In genomic region chr6:108835218-108835850, GRCh38 we compare ENCODE assay signal across 8 cellular contexts. TPM values are rescaled to one million over a fixed set of nuclear protein-coding genes. Genes with fewer than 3 reads are reported as not detected.
DNase-seq lines count a peak whose midpoint lies in the region; ATAC-seq, FAIRE-seq and TF ChIP-seq lines count a peak whose summit lies in the region.
"Had no signal": no experiment of that assay in that cellular context is flagged by ENCODE, and none has a peak within 500 bp of the region (broad histone marks: within the 10 kb centered on the region; RNA-seq: fewer than 3 reads in every experiment).

No MANE protein-coding gene starts in this region.

- H3K9me3 Mint-ChIP-seq in WTC11: no peaks in the 10 kb centered on the region
- H3K9me3 Mint-ChIP-seq: stimulated activated naive CD8-positive, alpha-beta T cell treated with anti-CD3 and anti-CD28 coated beads, Interleukin-15, Interleukin-2, amounts not matched to agents 100 ng/mL and 50 ng/mL, for 24 hours had no signal

- DNase-seq in GM12891 (ENCODE audit: insufficient read length, low spot score) (peak; percentile 66), NCI-H2196 (lab: John Stamatoyannopoulos, UW; ENCODE audit: unreplicated experiment) (peak; percentile 75), WTC11 (ENCODE audit: low spot score) (peak; percentile 89), breast epithelium (ENCODE audit: low spot score in 2 of 2) (peak; percentile 83 to 84), keratinocyte (ENCODE audit: low read depth, low spot score) (peak; percentile 56)
- DNase-seq in stimulated activated CD4-positive, alpha-beta T cell treated with anti-CD3 and anti-CD28 coated beads, Interleukin-1b, Interleukin-23, amount 100 ng/mL, for 24 hours (ENCODE audit: low read depth in 4 of 4, low spot score in 1 of 4): peak; percentile 74 to 76 (median 74)

- peaks cover 26% of the 10 kb centered on the region for H3K4me1 Mint-ChIP-seq in WTC11

- no peaks in the 10 kb centered on the region for H3K79me2 ChIP-seq in keratinocyte (ENCODE audit: control insufficient read depth, insufficient read depth, low read length)

- intact Hi-C loops in breast epithelium (cut with DNase I; ENCODE audit: low total_unique reads): no loop called here

- ATAC-seq in HG02973 (IDR thresholded peaks at IDR 0.05; ENCODE audit: unreplicated experiment) (peak; percentile 74), WTC11 (peak; percentile 64)

- no peaks in the 10 kb centered on the region for H3K36me3 ChIP-seq in breast epithelium
- H3K36me3 ChIP-seq in keratinocyte (ENCODE audit: control insufficient read depth in 2 of 2, extremely low read depth in 1 of 2, insufficient read depth in 2 of 2, low read length in 2 of 2): no peaks in the 10 kb centered on the region

- FAIRE-seq in GM12891 (lab: Jason Lieb, UNC) (peak; percentile 89), keratinocyte (lab: Jason Lieb, UNC) (peak; percentile 86)

- no peaks in the 10 kb centered on the region for H4K20me1 ChIP-seq in keratinocyte (ENCODE audit: control insufficient read depth, extremely low read depth, insufficient read depth, low read length)

- H3K4me1 ChIP-seq in breast epithelium: peaks cover 0 to 2% of the 10 kb centered on the region in 2 donors
- H3K4me1 ChIP-seq in keratinocyte (ENCODE audit: control insufficient read depth, extremely low read depth, insufficient read depth, low read length): peaks cover 5% of the 10 kb centered on the region

- no peak overlapping the region for H3K27ac ChIP-seq in breast epithelium
- H3K27ac ChIP-seq in keratinocyte (ENCODE audit: control insufficient read depth, insufficient read depth, low read length): no peak overlapping the region

- H2AFZ ChIP-seq in keratinocyte (ENCODE audit: control insufficient read depth, low read length): no peak overlapping the region

- dilution Hi-C loops in keratinocyte (cut with MboI; ENCODE audit: extremely low pct_ligation_motif_present, low sequenced_read_pairs): no loop called here

- peak; percentile 99 for TF ChIP-seq CTCF in WTC11 (IDR thresholded peaks at IDR 0.05)
- TF ChIP-seq CTCF in breast epithelium (IDR thresholded peaks at IDR 0.05): peak; percentile 94 to 97 (median 95)
- TF ChIP-seq CTCF in keratinocyte (optimal IDR thresholded peaks at IDR 0.05 in 1 of 3, IDR thresholded peaks at IDR 0.05 in 1 of 3, conservative IDR thresholded peaks at IDR 0.05 in 1 of 3; ENCODE audit: extremely low read depth in 1 of 3, insufficient read depth in 2 of 3, low read length in 3 of 3): peak; percentile 89 to 99 (median 90)

- CTCF ChIA-PET in WTC11 (lab: Charles Lee): interaction anchor here (1.1 to 1.5 kb wide), 3 partner anchors 57 to 293 kb away, joined by 4 to 13 read pairs (median 5); no protein-coding TSS in a partner anchor

- POLR2A ChIA-PET in WTC11 (lab: Charles Lee): no interaction called here

- H3K36me3 Mint-ChIP-seq in WTC11: no peaks in the 10 kb centered on the region

- H3K4me3 ChIP-seq in breast epithelium: no peak overlapping the region
- H3K4me3 ChIP-seq in keratinocyte (ENCODE audit: control insufficient read depth in 2 of 3, extremely low read depth in 1 of 3, insufficient read depth in 2 of 3, low read depth in 1 of 3, low read length in 3 of 3): no peak overlapping the region

- no peak overlapping the region for H3K27ac Mint-ChIP-seq in WTC11
- H3K27ac Mint-ChIP-seq: stimulated activated naive CD8-positive, alpha-beta T cell treated with anti-CD3 and anti-CD28 coated beads, Interleukin-15, Interleukin-2, amounts not matched to agents 100 ng/mL and 50 ng/mL, for 24 hours had no signal

- no peak overlapping the region for H3K4me3 Mint-ChIP-seq in WTC11
- H3K4me3 Mint-ChIP-seq: stimulated activated naive CD8-positive, alpha-beta T cell treated with anti-CD3 and anti-CD28 coated beads, Interleukin-15, Interleukin-2, amounts not matched to agents 100 ng/mL and 50 ng/mL, for 24 hours had no signal

- no peaks in the 10 kb centered on the region for H3K9me3 ChIP-seq in breast epithelium
- no peaks in the 10 kb centered on the region for H3K9me3 ChIP-seq in keratinocyte (ENCODE audit: control insufficient read depth, low read depth, low read length)

- no peak overlapping the region for H3K4me2 ChIP-seq in keratinocyte (ENCODE audit: control insufficient read depth, extremely low read depth, insufficient read depth, low read depth, low read length)

- 0 out of 2 replicates have a peak, but pooled peaks cover 5% of the 10 kb centered on the region for H3K27me3 Mint-ChIP-seq in WTC11 (ENCODE audit: low read depth)

- H3K27me3 ChIP-seq in breast epithelium: no peaks in the 10 kb centered on the region
- no peaks in the 10 kb centered on the region for H3K27me3 ChIP-seq in keratinocyte (ENCODE audit: control insufficient read depth, extremely low read depth, insufficient read depth, low read length)

- H3K9ac ChIP-seq in keratinocyte (ENCODE audit: control insufficient read depth, extremely low read depth, insufficient read depth, low read length): no peak overlapping the region

- H3K9me1 ChIP-seq in keratinocyte (ENCODE audit: control insufficient read depth, extremely low read depth, insufficient read depth, low read length): no peaks in the 10 kb centered on the region

- TF ChIP-seq POLR2A in GM12891 (IDR thresholded peaks at IDR 0.05; ENCODE audit: low read depth, low read length) (no peak), breast epithelium (IDR thresholded peaks at IDR 0.05) (no peak)

TF ChIP-seq in GM12891, 5 proteins besides CTCF, POLR2A, EP300 and RAD21:
- TF ChIP-seq PAX5 (IDR thresholded peaks at IDR 0.05; ENCODE audit: insufficient read depth, low read length, severe bottlenecking) (no peak), POU2F2 (IDR thresholded peaks at IDR 0.05; ENCODE audit: low read depth, low read length) (no peak), POLR2AphosphoS5 (IDR thresholded peaks at IDR 0.05; ENCODE audit: low read depth, low read length) (no peak), TAF1 (IDR thresholded peaks at IDR 0.05; ENCODE audit: low read depth, low read length) (no peak), SPI1 (IDR thresholded peaks at IDR 0.05; ENCODE audit: low read depth, low read length) (no peak)

TF ChIP-seq in WTC11, 78 proteins besides CTCF, POLR2A, EP300 and RAD21 (continues in another document):
- TF ChIP-seq, protein P1, sequence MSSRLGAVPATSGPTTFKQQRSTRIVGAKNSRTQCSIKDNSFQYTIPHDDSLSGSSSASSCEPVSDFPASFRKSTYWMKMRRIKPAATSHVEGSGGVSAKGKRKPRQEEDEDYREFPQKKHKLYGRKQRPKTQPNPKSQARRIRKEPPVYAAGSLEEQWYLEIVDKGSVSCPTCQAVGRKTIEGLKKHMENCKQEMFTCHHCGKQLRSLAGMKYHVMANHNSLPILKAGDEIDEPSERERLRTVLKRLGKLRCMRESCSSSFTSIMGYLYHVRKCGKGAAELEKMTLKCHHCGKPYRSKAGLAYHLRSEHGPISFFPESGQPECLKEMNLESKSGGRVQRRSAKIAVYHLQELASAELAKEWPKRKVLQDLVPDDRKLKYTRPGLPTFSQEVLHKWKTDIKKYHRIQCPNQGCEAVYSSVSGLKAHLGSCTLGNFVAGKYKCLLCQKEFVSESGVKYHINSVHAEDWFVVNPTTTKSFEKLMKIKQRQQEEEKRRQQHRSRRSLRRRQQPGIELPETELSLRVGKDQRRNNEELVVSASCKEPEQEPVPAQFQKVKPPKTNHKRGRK (CRISPR knock-in tag; IDR thresholded peaks at IDR 0.05; ENCODE audit: borderline replicate concordance): no peak
- no peak for TF ChIP-seq RORB (CRISPR knock-in tag; IDR thresholded peaks at IDR 0.05)
- TF ChIP-seq CREB1 (CRISPR knock-in tag; IDR thresholded peaks at IDR 0.05): no peak
- no peak for TF ChIP-seq ZNF317 (CRISPR knock-in tag; IDR thresholded peaks at IDR 0.05; ENCODE audit: borderline replicate concordance, low read depth)
- TF ChIP-seq, protein P2, sequence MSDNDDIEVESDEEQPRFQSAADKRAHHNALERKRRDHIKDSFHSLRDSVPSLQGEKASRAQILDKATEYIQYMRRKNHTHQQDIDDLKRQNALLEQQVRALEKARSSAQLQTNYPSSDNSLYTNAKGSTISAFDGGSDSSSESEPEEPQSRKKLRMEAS (CRISPR knock-in tag; IDR thresholded peaks at IDR 0.05): no peak
- TF ChIP-seq ZNF281 (CRISPR knock-in tag; IDR thresholded peaks at IDR 0.05): no peak
- no peak for TF ChIP-seq JUN (CRISPR knock-in tag; IDR thresholded peaks at IDR 0.05)
- no peak for TF ChIP-seq ZNF219 (CRISPR knock-in tag; IDR thresholded peaks at IDR 0.05; ENCODE audit: borderline replicate concordance)

RNA-seq across cellular contexts. Expression of gene ARMC2, which starts 12.9 kb away (rescaled TPM):
- polyA plus RNA-seq in GM12891 (2012; ENCODE audit: low read depth, missing spikeins): not detected
- total RNA-seq in WTC11 (2021) (4.6 to 5.2 TPM (median 4.7 TPM) in 3 replicates), breast epithelium (1 to 10 TPM; 4.3 to 7.9 (median 7.2) TPM)
- polyA plus RNA-seq in keratinocyte: 2.6 to 3.8 TPM (median 3.4 TPM) in 3 replicates
- polyA plus RNA-seq in keratinocyte (2011; ENCODE audit: low read depth): 1.4 TPM
- polyA plus RNA-seq in keratinocyte (2011; cell fraction: cytosol; rRNA removed): 2.3 and 3.3 TPM in 2 replicates
- polyA plus RNA-seq in keratinocyte (2011; cell fraction: nucleus; rRNA removed): 5.3 and 5.6 TPM in 2 replicates
- polyA plus RNA-seq in keratinocyte (2012; ENCODE audit: low replicate concordance): 1.6 and 1.8 TPM in 2 replicates
- polyA minus RNA-seq in keratinocyte: 0.69 to 1.5 TPM (median 1.3 TPM) in 3 replicates
- polyA minus RNA-seq in keratinocyte (2011; cell fraction: cytosol; rRNA and poly(A)+ RNA removed): 0.96 TPM
- 0.95 and 2.9 TPM in 2 replicates for polyA minus RNA-seq in keratinocyte (2011; cell fraction: nucleus; rRNA and poly(A)+ RNA removed)
